24 cellular contexts compared by ENCODE assay signal in the genomic region with DNA sequence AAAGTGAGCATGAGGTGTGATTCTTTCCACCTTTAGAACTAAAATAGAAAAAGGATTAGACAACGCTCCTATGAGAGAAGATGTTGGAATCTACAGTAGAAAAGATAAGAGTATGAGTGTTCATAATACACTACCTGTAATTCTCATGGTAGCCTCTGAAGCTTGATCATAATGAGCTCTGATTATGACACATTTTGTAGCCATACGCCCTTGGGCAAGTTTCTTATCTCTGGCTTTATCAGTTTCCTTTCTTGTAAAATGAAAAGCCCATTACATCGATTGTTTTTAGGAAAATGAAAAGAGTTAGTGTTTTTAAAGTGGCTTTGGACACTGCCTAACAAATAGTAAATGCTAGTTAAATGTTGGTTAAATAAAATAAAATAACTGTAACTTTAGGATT. TPM values are rescaled to one million over a fixed set of nuclear protein-coding genes. Genes with fewer than 3 reads are reported as not detected.
DNase-seq lines count a peak whose midpoint lies in the region; ATAC-seq, FAIRE-seq and TF ChIP-seq lines count a peak whose summit lies in the region.
"Had no signal": no experiment of that assay in that cellular context is flagged by ENCODE, and none has a peak within 500 bp of the region (broad histone marks: within the 10 kb centered on the region; RNA-seq: fewer than 3 reads in every experiment).

No MANE protein-coding gene starts in this region.

- no peak overlapping the region for H3K4me3 Mint-ChIP-seq in activated T-cell treated with anti-CD3 and anti-CD28 coated beads, Interleukin-2, amount 50 U/mL, for 4 hours
- H3K4me3 Mint-ChIP-seq: CD4-positive, CD25-positive, alpha-beta regulatory T cell; CD8-positive, alpha-beta memory T cell; GM23338; HFFc6 had no signal

- no peaks in the 10 kb centered on the region for H3K27me3 ChIP-seq in bronchial epithelial cell (ENCODE audit: control insufficient read depth, insufficient read depth, low read length)
- H3K27me3 ChIP-seq: BE2C had no signal

- 0 out of 2 replicates have a peak, but pooled peaks cover 3% of the 10 kb centered on the region for H3K4me1 ChIP-seq in HEK293 (ENCODE audit: control insufficient read depth, insufficient read depth, low read length)
- H3K4me1 ChIP-seq: BE2C had no signal

- CTCF ChIA-PET in HEK293 (lab: Yijun Ruan, JAX), result interaction anchor here (1.1 to 1.5 kb wide), 3 partner anchors 21 to 304 kb away, joined by 3 to 8 read pairs (median 5); no protein-coding TSS in a partner anchor

- H3K9me3 Mint-ChIP-seq in activated T-cell treated with anti-CD3 and anti-CD28 coated beads, Interleukin-2, amount 50 U/mL, for 4 hours, result peaks cover 10% of the 10 kb centered on the region

- H3K9me3 ChIP-seq in HEK293 (ENCODE audit: control insufficient read depth, insufficient read depth, low read depth, low read length), result no peaks in the 10 kb centered on the region
- H3K9me3 ChIP-seq: BE2C had no signal

- DNase-seq in M059J (ENCODE audit: low read depth), result peak; percentile 57
- peak; percentile 9 for DNase-seq in bronchial epithelial cell (ENCODE audit: low read depth)
- DNase-seq in NCI-H146 (lab: John Stamatoyannopoulos, UW), result no peak
- DNase-seq in coronary artery (ENCODE audit: low spot score), result no peak
- DNase-seq in activated T-cell treated with anti-CD3 and anti-CD28 coated beads, Interleukin-2, amount 50 U/mL, for 4 hours, result no peak
- DNase-seq: ACHN; BE2C; C1 segment of cervical spinal cord; CD4-positive, CD25-positive, alpha-beta regulatory T cell; CD8-positive, alpha-beta memory T cell; COR-L47; DMS 273 treated with DMSO at 0.1 percent for 48 hours; DMS53; DND-41; HCEC 1CT; HFFc6; IMR-90 had no signal

- no peak for FAIRE-seq in bronchial epithelial cell (lab: Jason Lieb, UNC)
- FAIRE-seq: A204.1, G401.6, GM12891, H54, HTR-8/SVneo had no signal

- H3K4me1 Mint-ChIP-seq in activated T-cell treated with anti-CD3 and anti-CD28 coated beads, Interleukin-2, amount 50 U/mL, for 4 hours (ENCODE audit: low read depth), result peaks cover 3% of the 10 kb centered on the region
- H3K4me1 Mint-ChIP-seq: CD4-positive, CD25-positive, alpha-beta regulatory T cell; CD8-positive, alpha-beta memory T cell; GM23338 had no signal

- ATAC-seq in activated T-cell treated with anti-CD3 and anti-CD28 coated beads, Interleukin-2, amount 50 U/mL, for 4 hours, result no peak
- ATAC-seq: GM23338 had no signal

- no peaks in the 10 kb centered on the region for H3K36me3 ChIP-seq in HEK293 (ENCODE audit: control insufficient read depth in 2 of 2, insufficient read depth in 1 of 2, low read length in 2 of 2)
- no peaks in the 10 kb centered on the region for H3K36me3 ChIP-seq in bronchial epithelial cell (ENCODE audit: control insufficient read depth, insufficient read depth, low read length)
- H3K36me3 ChIP-seq: BE2C had no signal

- peaks cover 25% of the 10 kb centered on the region for H3K27me3 Mint-ChIP-seq in activated T-cell treated with anti-CD3 and anti-CD28 coated beads, Interleukin-2, amount 50 U/mL, for 4 hours (ENCODE audit: low read depth)

- H3K4me3 ChIP-seq in HEK293 (ENCODE audit: low read depth, low read length) (no peak overlapping the region), bronchial epithelial cell (ENCODE audit: low read depth, low read length) (no peak overlapping the region), coronary artery (no peak overlapping the region)
- H3K4me3 ChIP-seq: GM23338 had no signal

- H3K27ac ChIP-seq in HEK293 (ENCODE audit: extremely low read depth, low read depth, low read length) (no peak overlapping the region), coronary artery (no peak overlapping the region)

- POLR2A ChIA-PET in HEK293 (lab: Yijun Ruan, JAX), result no interaction called here

- no peaks in the 10 kb centered on the region for H3K36me3 Mint-ChIP-seq in activated T-cell treated with anti-CD3 and anti-CD28 coated beads, Interleukin-2, amount 50 U/mL, for 4 hours (ENCODE audit: insufficient read depth)
- H3K36me3 Mint-ChIP-seq: CD4-positive, CD25-positive, alpha-beta regulatory T cell had no signal

- no peak for TF ChIP-seq CTCF in HEK293 (tag by site-specific recombination; IDR thresholded peaks at IDR 0.05)
- TF ChIP-seq CTCF in bronchial epithelial cell (IDR thresholded peaks at IDR 0.05; ENCODE audit: insufficient read depth, low read length, severe bottlenecking), result no peak
- no peak for TF ChIP-seq CTCF in coronary artery (IDR thresholded peaks at IDR 0.05)

TF ChIP-seq in HEK293, 187 proteins besides CTCF, POLR2A, EP300 and RAD21:
- TF ChIP-seq TRIM28 (IDR thresholded peaks at IDR 0.05; ENCODE audit: borderline replicate concordance, low read length) (peak; percentile 66; the same call in 1 of the 2 replicates), ZBTB8A (tag by site-specific recombination; IDR thresholded peaks at IDR 0.05) (no peak), YY2 (tag by site-specific recombination; IDR thresholded peaks at IDR 0.05) (no peak), TCF7L2 (IDR thresholded peaks at IDR 0.05; ENCODE audit: borderline replicate concordance, low read depth, low read length) (peak; percentile 68; the same call in 1 of the 2 replicates)

RNA-seq across cellular contexts. Expression of gene PRSS58, which starts 22.4 kb away (rescaled TPM):
- total RNA-seq in M059J (2014; rRNA removed; shearing (Covaris generic)), result not detected in 2 replicates
- total RNA-seq in bronchial epithelial cell, result not detected in 2 replicates
- not detected for total RNA-seq in activated T-cell treated with anti-CD3 and anti-CD28 coated beads, Interleukin-2, amount 50 U/mL, for 4 hours
- total RNA-seq: CD4-positive, CD25-positive, alpha-beta regulatory T cell; CD8-positive, alpha-beta memory T cell; GM23338; HFFc6; IMR-90 had no signal

Comparison
In these comparisons a context has a peak if more than half of its experiments do, and no peak if none do; other contexts are left out.
1. DNase-seq: peak in M059J (single experiment) and bronchial epithelial cell (single experiment); none in NCI-H146 (single experiment), coronary artery (single experiment) and activated T-cell treated with anti-CD3 and anti-CD28 coated beads, Interleukin-2, amount 50 U/mL, for 4 hours (single experiment).